ENCODE assay signal across 23 cellular contexts in the genomic region with DNA sequence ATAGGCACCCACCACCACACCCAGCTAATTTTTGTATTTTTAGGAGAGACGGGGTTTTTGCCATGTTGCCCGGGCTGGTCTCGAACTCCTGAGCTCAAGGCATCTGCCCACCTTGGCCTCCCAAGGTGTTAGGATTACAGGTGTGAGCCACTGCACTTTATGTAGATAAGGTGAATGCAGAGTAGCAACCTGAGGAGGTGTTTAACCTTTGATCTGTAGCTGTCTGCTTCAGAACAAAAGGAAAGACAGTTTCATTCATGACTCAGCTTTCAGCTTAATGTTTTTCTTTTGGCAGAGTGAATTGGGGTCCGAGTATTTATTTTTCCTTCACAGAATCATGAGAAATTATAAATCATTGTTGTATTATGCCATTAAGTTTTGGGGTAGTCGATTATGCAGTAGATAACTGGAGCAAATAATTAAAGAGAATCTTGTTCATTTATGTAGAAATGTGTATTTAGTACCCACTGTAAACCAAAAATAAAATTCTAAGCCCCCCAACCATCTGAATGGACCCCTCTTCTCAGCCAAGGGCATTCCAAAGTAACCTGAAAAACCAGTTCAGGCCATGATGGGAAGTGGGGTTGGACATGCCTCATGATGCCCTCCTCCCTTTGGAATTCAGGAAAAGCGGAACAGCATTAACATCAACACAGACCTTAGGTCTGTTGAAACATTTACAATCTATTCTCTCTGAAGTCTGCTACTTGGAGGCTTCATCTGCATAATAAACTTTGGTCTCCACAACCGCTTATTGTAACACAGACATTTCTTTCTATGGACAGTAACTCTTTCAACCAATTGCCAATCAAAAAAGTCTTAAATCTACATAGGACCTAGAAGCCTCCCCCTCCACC. TPM values are rescaled to one million over a fixed set of nuclear protein-coding genes. Genes with fewer than 3 reads are reported as not detected.
DNase-seq lines count a peak whose midpoint lies in the region; ATAC-seq, FAIRE-seq and TF ChIP-seq lines count a peak whose summit lies in the region.
"Had no signal": no experiment of that assay in that cellular context is flagged by ENCODE, and none has a peak within 500 bp of the region (broad histone marks: within the 10 kb centered on the region; RNA-seq: fewer than 3 reads in every experiment).

No MANE protein-coding gene starts in this region.

- H3K9me3 Mint-ChIP-seq in MCF 10A (ENCODE audit: unreplicated experiment) (no peaks in the 10 kb centered on the region), type B pancreatic cell (peaks cover 4% of the 10 kb centered on the region)
- no peaks in the 10 kb centered on the region for H3K9me3 Mint-ChIP-seq in activated naive CD4-positive, alpha-beta T cell treated with anti-CD3 and anti-CD28 coated beads, Interleukin-2, amount 50 U/mL, for 72 hours
- H3K9me3 Mint-ChIP-seq: activated naive CD4-positive, alpha-beta T cell treated with anti-CD3 and anti-CD28 coated beads, Interleukin-2, amount 10 ng/mL, durations not matched to agents 7 days and 5 days; CD4-positive, alpha-beta T cell had no signal

- dilution Hi-C loops in mammary epithelial cell (cut with HindIII; ENCODE audit: low sequenced_read_pairs) = no loop called here

- no peak for TF ChIP-seq POLR2A in H1 (IDR thresholded peaks at IDR 0.05; ENCODE audit: control extremely low read depth in 1 of 2, low read depth in 2 of 2, low read length in 2 of 2)

- peak overlapping the region; percentile 100 for H2BK120ac ChIP-seq in H1 (replicated peaks; ENCODE audit: low read depth, low read length)

- H3K23me2 ChIP-seq in H1 (ENCODE audit: low read depth, low read length) = 0 out of 2 replicates have a peak, but pooled peaks cover 4% of the 10 kb centered on the region

- 0 out of 2 replicates have a peak overlapping the region, but pooled peaks have one; percentile 100 for H2BK20ac ChIP-seq in H1 (ENCODE audit: low read length)

- FAIRE-seq in H1 (lab: Jason Lieb, UNC) = peak; percentile 86
- FAIRE-seq: RCC 7860 had no signal

- H4K20me1 ChIP-seq in mammary epithelial cell (ENCODE audit: insufficient read depth, low read length) = no peaks in the 10 kb centered on the region
- no peaks in the 10 kb centered on the region for H4K20me1 ChIP-seq in H1 (replicated peaks in 1 of 2; ENCODE audit: control insufficient read depth in 1 of 2, insufficient read depth in 2 of 2, low read length in 2 of 2)

- POLR2A ChIA-PET in MCF 10A (lab: Yijun Ruan, JAX) (no interaction called here), H1 (lab: Charles Lee; ENCODE audit: partially characterized antibody) (interaction anchor here (0.6 to 5.2 kb wide), 9 partner anchors 10 to 30 kb away, joined by 3 to 28 read pairs (median 6); a partner anchor contains a TSS)

- H3K27me3 Mint-ChIP-seq in MCF 10A (ENCODE audit: insufficient read depth, unreplicated experiment) (no peaks in the 10 kb centered on the region), type B pancreatic cell (peaks cover 8% of the 10 kb centered on the region)

- peak overlapping the region; percentile 3; the same call in 1 of the 2 replicates for H2AK5ac ChIP-seq in H1 (ENCODE audit: low read depth, low read length)

- 0 out of 2 replicates have a peak, but pooled peaks cover 2% of the 10 kb centered on the region for H3K79me1 ChIP-seq in H1 (ENCODE audit: low read depth, low read length)

- no peaks in the 10 kb centered on the region for H3K36me3 ChIP-seq in mammary epithelial cell (ENCODE audit: insufficient read depth, low read length)
- no peaks in the 10 kb centered on the region; a peak in 1 of 8 replicates for H3K36me3 ChIP-seq in H1 (ENCODE audit: control insufficient read depth in 2 of 4, insufficient read depth in 4 of 4, low read length in 3 of 4)
- no peaks in the 10 kb centered on the region for H3K36me3 ChIP-seq in liver (ENCODE audit: control insufficient read depth in 4 of 4, insufficient read depth in 3 of 4, low read depth in 1 of 4, low read length in 3 of 4)
- H3K36me3 ChIP-seq: esophagus squamous epithelium, prostate gland, vagina had no signal

- peak overlapping the region; percentile 68 for H4K5ac ChIP-seq in H1 (ENCODE audit: insufficient read length, low read depth, low read length)

- H3K4me1 ChIP-seq in mammary epithelial cell (ENCODE audit: insufficient read depth, low read length) (peaks cover 11% of the 10 kb centered on the region), H1 (replicated peaks in 1 of 4; ENCODE audit: control insufficient read depth in 3 of 4, insufficient read depth in 4 of 4, low read length in 3 of 4) (peaks cover 9 to 13% (median 10%) of the 10 kb centered on the region in 4 experiments; a peak in 6 of 7 replicates), liver (ENCODE audit: control insufficient read depth in 4 of 4, insufficient read depth in 4 of 4, low read length in 3 of 4) (no peaks in the 10 kb centered on the region)
- H3K4me1 ChIP-seq: esophagus squamous epithelium, prostate gland, vagina had no signal

- H3K56ac ChIP-seq in H1 (replicated peaks; ENCODE audit: insufficient read length, low read depth, low read length) = no peak overlapping the region

- H2BK12ac ChIP-seq in H1 (ENCODE audit: low read depth, low read length) = peak overlapping the region; percentile 100

- peak overlapping the region; percentile 50 for H2AFZ ChIP-seq in mammary epithelial cell (ENCODE audit: low read depth, low read length)
- no peak overlapping the region for H2AFZ ChIP-seq in H1 (ENCODE audit: low read length)

- DNase-seq in mammary epithelial cell (peak; percentile 21), MCF 10A (ENCODE audit: unreplicated experiment) (no peak), H1 (ENCODE audit: low read depth in 1 of 2, low spot score in 2 of 2) (no peak), type B pancreatic cell (ENCODE audit: extremely low spot score, unreplicated experiment) (no peak)
- DNase-seq in activated naive CD4-positive, alpha-beta T cell treated with anti-CD3 and anti-CD28 coated beads, Interleukin-2, amount 50 U/mL, for 72 hours (ENCODE audit: low spot score in 2 of 2) = no peak
- DNase-seq: activated naive CD4-positive, alpha-beta T cell treated with anti-CD3 and anti-CD28 coated beads, Interleukin-2, amount 10 ng/mL, durations not matched to agents 7 days and 5 days; activated T-cell treated with anti-CD3 and anti-CD28 coated beads, Interleukin-2, amount 50 U/mL, for 1 hour; CD4-positive, alpha-beta T cell; dermis blood vessel endothelial cell; EL; esophagus squamous epithelium; glutamatergic neuron; HCEC 1CT; NCI-H2107; NCI-H82; stimulated activated naive CD8-positive, alpha-beta T cell treated with anti-CD3 and anti-CD28 coated beads, Interleukin-15, Interleukin-2, amounts not matched to agents 100 U/mL and 50 U/mL, for 24 hours had no signal

- intact Hi-C loops in mammary epithelial cell (cut with micrococcal nuclease) = no loop called here
- intact Hi-C loops in MCF 10A (cut with micrococcal nuclease) = no loop called here

- no peak overlapping the region for H3K4me3 ChIP-seq in mammary epithelial cell (replicated peaks in 1 of 3; ENCODE audit: insufficient read depth in 1 of 3, low read depth in 2 of 3, low read length in 3 of 3)
- H3K4me3 ChIP-seq in H1 (ENCODE audit: extremely low read depth in 1 of 4, insufficient read depth in 2 of 4, low read depth in 3 of 4, low read length in 4 of 4) = peak overlapping the region in 1 of 4 experiments; percentile 18; a peak in 2 of 8 replicates
- no peak overlapping the region for H3K4me3 ChIP-seq in liver (ENCODE audit: low read depth in 1 of 3, low read length in 3 of 3)
- H3K4me3 ChIP-seq: esophagus squamous epithelium, prostate gland, vagina had no signal

- peak overlapping the region; percentile 99 for H2BK5ac ChIP-seq in H1 (ENCODE audit: low read depth, low read length)

- H4K8ac ChIP-seq in H1 (ENCODE audit: extremely low read depth, insufficient read depth, low read length) = no peak overlapping the region

- WGBS in mammary epithelial cell (ENCODE audit: low coverage, missing lambda C conversion rate) = 38% methylated on average over 7 of the region's 7 CpGs
- WGBS in H1 (ENCODE audit: extremely low coverage in 1 of 2, insufficient coverage in 1 of 2, insufficient read length in 1 of 2, insufficient replicate concordance in 2 of 2, low coverage in 1 of 2, low lambda C conversion rate in 2 of 2, missing lambda C conversion rate in 1 of 2), 2 experiments = 48% methylated on average over 7 of the region's 7 CpGs; no CpG with 5 or more reads in 1 of the 2 experiments
- 73% methylated on average over 7 of the region's 7 CpGs for WGBS in liver

- peak overlapping the region; percentile 97; the same call in 1 of the 2 replicates for H3K18ac ChIP-seq in H1 (ENCODE audit: extremely low read depth, low read length)

- no peak for ATAC-seq in GM19463 (IDR thresholded peaks at IDR 0.05; ENCODE audit: unreplicated experiment)
- ATAC-seq in HG02763 (IDR thresholded peaks at IDR 0.05; ENCODE audit: unreplicated experiment) = no peak
- no peak for ATAC-seq in activated naive CD4-positive, alpha-beta T cell treated with anti-CD3 and anti-CD28 coated beads, Interleukin-2, amount 50 U/mL, for 72 hours
- ATAC-seq: stimulated activated naive CD8-positive, alpha-beta T cell treated with anti-CD3 and anti-CD28 coated beads, Interleukin-15, Interleukin-2, amounts not matched to agents 100 U/mL and 50 U/mL, for 24 hours had no signal

- no peak overlapping the region for H2BK15ac ChIP-seq in H1 (ENCODE audit: low read length)

- CTCF ChIA-PET in mammary epithelial cell (lab: Charles Lee; ENCODE audit: low non-redundant PET) (interaction anchor here (0.6 kb wide), 1 partner anchor 87 kb away, joined by 3 read pairs; no protein-coding TSS in a partner anchor), MCF 10A (lab: Yijun Ruan, JAX) (interaction anchor here (0.5 kb wide), 1 partner anchor 1605 kb away, joined by 3 read pairs; no protein-coding TSS in a partner anchor), H1 (lab: Charles Lee; ENCODE audit: partially characterized antibody) (interaction anchor here (0.5 to 2.4 kb wide), 5 partner anchors 8 to 23 kb away, joined by 3 to 8 read pairs (median 7); no protein-coding TSS in a partner anchor)

- H3K4me2 ChIP-seq in mammary epithelial cell (ENCODE audit: insufficient read depth, low read depth, low read length) (peak overlapping the region; percentile 23), H1 (ENCODE audit: insufficient read depth in 1 of 2, low read depth in 2 of 2, low read length in 2 of 2) (peak overlapping the region; percentile 32 to 44; a peak in 3 of 4 replicates)

- H3K23ac ChIP-seq in H1 (ENCODE audit: insufficient read length) = no peak overlapping the region

- no peak overlapping the region for H3K4ac ChIP-seq in H1 (replicated peaks; ENCODE audit: insufficient read length, low read depth, low read length)

- H3K79me2 ChIP-seq in mammary epithelial cell (ENCODE audit: insufficient read depth, low read length) (no peaks in the 10 kb centered on the region), H1 (ENCODE audit: control insufficient read depth in 1 of 2, insufficient read depth in 2 of 2, low read length in 2 of 2) (no peaks in the 10 kb centered on the region)

- H3K4me1 Mint-ChIP-seq in MCF 10A (ENCODE audit: insufficient read depth, unreplicated experiment) (peaks cover 5% of the 10 kb centered on the region), type B pancreatic cell (ENCODE audit: unreplicated experiment) (peaks cover 21% of the 10 kb centered on the region)
- H3K4me1 Mint-ChIP-seq: activated naive CD4-positive, alpha-beta T cell treated with anti-CD3 and anti-CD28 coated beads, Interleukin-2, amount 10 ng/mL, durations not matched to agents 7 days and 5 days; IgD-negative memory B cell had no signal

- H3K9me3 ChIP-seq in mammary epithelial cell (replicated peaks; ENCODE audit: insufficient read depth, low read length) (no peaks in the 10 kb centered on the region), H1 (ENCODE audit: insufficient read depth in 2 of 2, low read depth in 1 of 2, low read length in 1 of 2) (peaks cover 3 to 6% of the 10 kb centered on the region in 2 experiments; a peak in 2 of 4 replicates), liver (ENCODE audit: control insufficient read depth in 4 of 4, low read length in 3 of 4) (no peaks in the 10 kb centered on the region)
- H3K9me3 ChIP-seq: esophagus squamous epithelium, prostate gland, vagina had no signal

- TF ChIP-seq EP300 in H1 (IDR thresholded peaks at IDR 0.05; ENCODE audit: borderline replicate concordance in 1 of 2, low read depth in 2 of 2, low read length in 2 of 2) = peak in 1 of 2 experiments; percentile 22; a peak in 1 of 3 replicates

- BruUV-seq in mammary epithelial cell (replicated peaks; lab: Mats Ljungman, UMichigan) (no TSS peak), MCF 10A (replicated peaks; lab: Mats Ljungman, UMichigan) (no TSS peak)

- H3K27ac Mint-ChIP-seq in MCF 10A (ENCODE audit: low read depth, unreplicated experiment) (no peak overlapping the region), type B pancreatic cell (peak overlapping the region; percentile 92)
- H3K27ac Mint-ChIP-seq in activated naive CD4-positive, alpha-beta T cell treated with anti-CD3 and anti-CD28 coated beads, Interleukin-2, amount 50 U/mL, for 72 hours = no peak overlapping the region
- H3K27ac Mint-ChIP-seq: activated naive CD4-positive, alpha-beta T cell treated with anti-CD3 and anti-CD28 coated beads, Interleukin-2, amount 10 ng/mL, durations not matched to agents 7 days and 5 days; CD4-positive, alpha-beta T cell; IgD-negative memory B cell had no signal

- H3K27me3 ChIP-seq in mammary epithelial cell (ENCODE audit: insufficient read depth, low read length) = no peaks in the 10 kb centered on the region
- H3K27me3 ChIP-seq in H1 (replicated peaks in 1 of 4; ENCODE audit: control insufficient read depth in 3 of 4, extremely low read depth in 1 of 4, insufficient read depth in 3 of 4, low read length in 3 of 4) = no peaks in the 10 kb centered on the region
- no peaks in the 10 kb centered on the region for H3K27me3 ChIP-seq in liver (ENCODE audit: control insufficient read depth in 4 of 4, insufficient read depth in 4 of 4, low read length in 3 of 4)
- H3K27me3 ChIP-seq: vagina had no signal

- peak overlapping the region; percentile 99 for H4K91ac ChIP-seq in H1 (replicated peaks; ENCODE audit: insufficient read length, low read length)

- no peaks in the 10 kb centered on the region for H3K36me3 Mint-ChIP-seq in MCF 10A (ENCODE audit: insufficient read depth, unreplicated experiment)
- H3K36me3 Mint-ChIP-seq in type B pancreatic cell = no peaks in the 10 kb centered on the region
- no peaks in the 10 kb centered on the region for H3K36me3 Mint-ChIP-seq in activated naive CD4-positive, alpha-beta T cell treated with anti-CD3 and anti-CD28 coated beads, Interleukin-2, amount 50 U/mL, for 72 hours
- H3K36me3 Mint-ChIP-seq: activated naive CD4-positive, alpha-beta T cell treated with anti-CD3 and anti-CD28 coated beads, Interleukin-2, amount 10 ng/mL, durations not matched to agents 7 days and 5 days; IgD-negative memory B cell had no signal

- H3K14ac ChIP-seq in H1 (ENCODE audit: insufficient read length) = no peak overlapping the region

- TF ChIP-seq CTCF in mammary epithelial cell (conservative IDR thresholded peaks at IDR 0.05 in 1 of 2, IDR thresholded peaks at IDR 0.05 in 1 of 2; ENCODE audit: extremely low read depth in 1 of 2, insufficient read depth in 1 of 2, low read depth in 1 of 2, low read length in 2 of 2) (no peak), MCF 10A (IDR thresholded peaks at IDR 0.05; ENCODE audit: unreplicated experiment) (no peak), H1 (IDR thresholded peaks at IDR 0.05; ENCODE audit: control extremely low read depth in 1 of 3, insufficient read depth in 1 of 3, low read depth in 1 of 3, low read length in 3 of 3) (no peak), liver (IDR thresholded peaks at IDR 0.05; ENCODE audit: low read depth, low read length, missing input control) (no peak), type B pancreatic cell (conservative IDR thresholded peaks at IDR 0.05) (no peak)

- H3K27ac ChIP-seq in mammary epithelial cell (ENCODE audit: insufficient read depth, low read depth, low read length) (no peak overlapping the region), H1 (ENCODE audit: low read depth, low read length) (peak overlapping the region; percentile 44), liver (ENCODE audit: low read depth in 1 of 2, low read length in 2 of 2) (no peak overlapping the region)
- H3K27ac ChIP-seq: esophagus squamous epithelium, prostate gland, vagina had no signal

- H3K9ac ChIP-seq in mammary epithelial cell (ENCODE audit: insufficient read depth, low read length) = no peak overlapping the region
- no peak overlapping the region for H3K9ac ChIP-seq in H1 (replicated peaks in 1 of 4; ENCODE audit: extremely low read depth in 1 of 4, low read depth in 3 of 4, low read length in 3 of 4)
- H3K9ac ChIP-seq in liver (ENCODE audit: low read depth in 1 of 2, low read length in 2 of 2) = no peak overlapping the region

- TF ChIP-seq RAD21 in H1 (IDR thresholded peaks at IDR 0.05 in 1 of 2, conservative IDR thresholded peaks at IDR 0.05 in 1 of 2; ENCODE audit: low read depth in 2 of 2, low read length in 2 of 2) = no peak
- no peak for TF ChIP-seq RAD21 in liver (IDR thresholded peaks at IDR 0.05)

- H3K4me3 Mint-ChIP-seq in MCF 10A (ENCODE audit: unreplicated experiment) = no peak overlapping the region
- H3K4me3 Mint-ChIP-seq in type B pancreatic cell = peak overlapping the region; percentile 64
- H3K4me3 Mint-ChIP-seq: activated naive CD4-positive, alpha-beta T cell treated with anti-CD3 and anti-CD28 coated beads, Interleukin-2, amount 10 ng/mL, durations not matched to agents 7 days and 5 days; CD4-positive, alpha-beta T cell; IgD-negative memory B cell had no signal

- in situ Hi-C loops in mammary epithelial cell (cut with MboI; ENCODE audit: low sequenced_read_pairs in 2 of 2) = no loop called here

RNA-seq across cellular contexts. Expression of a gene that starts 10.7 kb away (rescaled TPM):
- total RNA-seq in mammary epithelial cell (10 to 100 TPM; 16.0 to 16.7 TPM), MCF 10A (2022) (19.0 and 21.6 TPM in 2 replicates), liver (10 to 100 TPM; 11.6 to 13.8 TPM), type B pancreatic cell (ENCODE audit: low replicate concordance) (8.2 and 17.3 TPM in 2 replicates)
- polyA plus RNA-seq in mammary epithelial cell (12.8 TPM), H1 (2011; rRNA removed) (13.9 and 20.0 TPM in 2 replicates), liver (1 to 10 TPM; 4.7 to 6.2 TPM)
- polyA minus RNA-seq in mammary epithelial cell = 20.3 TPM
- 22.0 and 26.3 TPM in 2 replicates for total RNA-seq in H1 (2021; fragmentation: NEBNext Ultra II Directional; extraction: Animal tissue kit (Norgen Biotek cat#: 25700))
- 20.8 TPM for polyA plus RNA-seq in H1 (2011; cell fraction: cytosol; rRNA removed)
- polyA plus RNA-seq in H1 (2011; cell fraction: nucleus; rRNA removed) = 13.3 TPM
- 14.6 to 22.0 TPM (median 17.8 TPM) in 4 replicates for polyA plus RNA-seq in H1 (2012, experiment 1 of 2)
- 3.5 TPM for polyA plus RNA-seq in H1 (2012, experiment 2 of 2)
- polyA plus RNA-seq in H1 (2013, experiment 1 of 2) = 19.0 TPM
- polyA plus RNA-seq in H1 (2013, experiment 2 of 2) = 17.5 TPM
- polyA minus RNA-seq in H1 (2011; rRNA and poly(A)+ RNA removed) = 13.7 and 18.8 TPM in 2 replicates
- polyA minus RNA-seq in H1 (2011; cell fraction: cytosol; rRNA and poly(A)+ RNA removed) = 8.4 TPM
- 10.2 TPM for polyA minus RNA-seq in H1 (2011; cell fraction: nucleus; rRNA and poly(A)+ RNA removed)
- 10 to 100 TPM; 14.4 to 16.6 TPM for total RNA-seq in activated naive CD4-positive, alpha-beta T cell treated with anti-CD3 and anti-CD28 coated beads, Interleukin-2, amount 50 U/mL, for 72 hours

RNA-seq across cellular contexts. Expression of a gene that starts 22.1 kb away (rescaled TPM):
- total RNA-seq in mammary epithelial cell (1,000 to 10,000 TPM in 1 of 2 donors, 100 to 1,000 TPM in 1; 537 to 1,117 TPM), MCF 10A (2022) (1,362 and 1,467 TPM in 2 replicates), liver (100 to 1,000 TPM; 102 to 281 TPM), type B pancreatic cell (ENCODE audit: low replicate concordance) (699 and 984 TPM in 2 replicates)
- polyA plus RNA-seq in mammary epithelial cell (1,871 TPM), H1 (2011; rRNA removed) (1,559 and 2,203 TPM in 2 replicates), liver (100 to 1,000 TPM; 176 to 197 TPM)
- 1,476 TPM for polyA minus RNA-seq in mammary epithelial cell
- total RNA-seq in H1 (2021; fragmentation: NEBNext Ultra II Directional; extraction: Animal tissue kit (Norgen Biotek cat#: 25700)) = 2,056 and 2,064 TPM in 2 replicates
- 3,091 TPM for polyA plus RNA-seq in H1 (2011; cell fraction: cytosol; rRNA removed)
- 846 TPM for polyA plus RNA-seq in H1 (2011; cell fraction: nucleus; rRNA removed)
- polyA plus RNA-seq in H1 (2012, experiment 1 of 2) = 2,430 to 2,650 TPM (median 2,578 TPM) in 4 replicates
- polyA plus RNA-seq in H1 (2012, experiment 2 of 2) = 345 TPM
- 714 TPM for polyA plus RNA-seq in H1 (2013, experiment 1 of 2)
- 699 TPM for polyA plus RNA-seq in H1 (2013, experiment 2 of 2)
- 1,671 and 1,842 TPM in 2 replicates for polyA minus RNA-seq in H1 (2011; rRNA and poly(A)+ RNA removed)
- polyA minus RNA-seq in H1 (2011; cell fraction: cytosol; rRNA and poly(A)+ RNA removed) = 628 TPM
- polyA minus RNA-seq in H1 (2011; cell fraction: nucleus; rRNA and poly(A)+ RNA removed) = 352 TPM
- 1,000 to 10,000 TPM; 1,428 to 1,822 TPM for total RNA-seq in activated naive CD4-positive, alpha-beta T cell treated with anti-CD3 and anti-CD28 coated beads, Interleukin-2, amount 50 U/mL, for 72 hours
